ENCODE assay signal across 22 cellular contexts in genomic region chrX:130057209-130057608, GRCh38. TPM values are rescaled to one million over a fixed set of nuclear protein-coding genes. Genes with fewer than 3 reads are reported as not detected.
DNase-seq lines count a peak whose midpoint lies in the region; FAIRE-seq and TF ChIP-seq lines count a peak whose summit lies in the region.
"Had no signal": no experiment of that assay in that cellular context is flagged by ENCODE, and none has a peak within 500 bp of the region (broad histone marks: within the 10 kb centered on the region; RNA-seq: fewer than 3 reads in every experiment).

No MANE protein-coding gene starts in this region.

- H4K20me1 ChIP-seq in BLaER1 treated with 17β-estradiol and CSF1 and Interleukin-3, amounts not matched to agents 10 nM and 100 nM, result peaks cover 0 to 66% (median 16%) of the 10 kb centered on the region in 11 experiments; a peak in 14 of 22 replicates
- H4K20me1 ChIP-seq in GM23248 (ENCODE audit: insufficient read depth), result no peaks in the 10 kb centered on the region

- DNase-seq in GM23248 (peak; percentile 14), cerebellar cortex (ENCODE audit: low spot score) (peak; percentile 15), islet precursor cell (peak; percentile 54), D721Med (ENCODE audit: insufficient read length, low spot score) (no peak), RCC 7860 (ENCODE audit: low spot score) (no peak), GM10266 (ENCODE audit: extremely low spot score) (no peak), NCI-H2171 (lab: John Stamatoyannopoulos, UW) (no peak)
- DNase-seq: DMS 273 treated with DMSO at 0.1 percent for 48 hours; GF-D8; GOT3; KBM-7; MM.1S; NCI-H1048; NCI-H1417 treated with DMSO at 0.1 percent for 48 hours; NCI-H187; NCI-H510A; NCI-H748 treated with DMSO at 0.1 percent for 48 hours; NK-92 treated with Interleukin-12 subunit alpha and Interleukin-12 subunit beta, amount 100 ng/mL, for 24 hours; SIG-M5; SK-N-SH had no signal

- in situ Hi-C loops in GM23248 (cut with MboI), result loop anchor here (10.0 kb wide), 2 partner anchors 132 to 452 kb away; no protein-coding TSS in a partner anchor

- H3K27me3 ChIP-seq in BLaER1 treated with 17β-estradiol and CSF1 and Interleukin-3, amounts not matched to agents 10 nM and 100 nM, result peaks cover 60 to 85% (median 68%) of the 10 kb centered on the region in 11 experiments
- H3K27me3 ChIP-seq in GM23248 (replicated peaks; ENCODE audit: insufficient read depth), result no peaks in the 10 kb centered on the region

- WGBS in GM23248 (ENCODE audit: low coverage in 1 of 2, low lambda C conversion rate in 2 of 2, missing lambda C conversion rate in 2 of 2), 2 experiments, result 85 to 89% methylated on average over 8 to 9 of the region's 9 CpGs

- H3K36me3 ChIP-seq in BLaER1 treated with 17β-estradiol and CSF1 and Interleukin-3, amounts not matched to agents 10 nM and 100 nM, result peaks cover 6 to 41% (median 16%) of the 10 kb centered on the region in 11 experiments; a peak in 20 of 22 replicates
- no peaks in the 10 kb centered on the region for H3K36me3 ChIP-seq in GM23248 (ENCODE audit: low read depth)

- no peak overlapping the region for H3K9ac ChIP-seq in BLaER1 treated with 17β-estradiol and CSF1 and Interleukin-3, amounts not matched to agents 10 nM and 100 nM
- no peak overlapping the region for H3K9ac ChIP-seq in GM23248
- H3K9ac ChIP-seq: SK-N-SH had no signal

- H3K9me3 ChIP-seq in BLaER1 treated with 17β-estradiol and CSF1 and Interleukin-3, amounts not matched to agents 10 nM and 100 nM (replicated peaks in 1 of 11), result peaks cover 0 to 9% (median 0%) of the 10 kb centered on the region in 11 experiments; a peak in 3 of 22 replicates
- H3K9me3 ChIP-seq in GM23248 (ENCODE audit: low read depth), result no peaks in the 10 kb centered on the region
- H3K9me3 ChIP-seq: SK-N-SH had no signal

- H3K79me2 ChIP-seq in GM23248 (ENCODE audit: insufficient read depth), result no peaks in the 10 kb centered on the region

- FAIRE-seq in D721Med (lab: Jason Lieb, UNC), result no peak
- no peak for FAIRE-seq in RCC 7860 (lab: Jason Lieb, UNC)
- FAIRE-seq: A204.1 had no signal

- H3K9me2 ChIP-seq in GM23248 (ENCODE audit: insufficient read depth), result no peaks in the 10 kb centered on the region
- H3K9me2 ChIP-seq: SK-N-SH had no signal

- peaks cover 9% of the 10 kb centered on the region; the same call in 1 of the 2 replicates for H3F3A ChIP-seq in GM23248 (ENCODE audit: insufficient read depth)

- H2AFZ ChIP-seq in GM23248, result no peak overlapping the region

- H3K4me2 ChIP-seq in BLaER1 treated with 17β-estradiol and CSF1 and Interleukin-3, amounts not matched to agents 10 nM and 100 nM, result peak overlapping the region in 6 of 11 experiments; percentile 14 to 75 (median 53); a peak in 10 of 22 replicates
- H3K4me2 ChIP-seq in GM23248 (ENCODE audit: unreplicated experiment), result no peak overlapping the region
- H3K4me2 ChIP-seq: SK-N-SH had no signal

- no peak overlapping the region for H3K27ac ChIP-seq in BLaER1 treated with 17β-estradiol and CSF1 and Interleukin-3, amounts not matched to agents 10 nM and 100 nM
- H3K27ac ChIP-seq in GM23248, result no peak overlapping the region

- TF ChIP-seq CTCF in D721Med (IDR thresholded peaks at IDR 0.05; ENCODE audit: insufficient read depth, missing control alignments) (no peak), GM10266 (IDR thresholded peaks at IDR 0.05; ENCODE audit: control insufficient read depth, insufficient read depth, low read depth, missing control alignments) (no peak)

- H3K4me3 ChIP-seq in BLaER1 treated with 17β-estradiol and CSF1 and Interleukin-3, amounts not matched to agents 10 nM and 100 nM, result no peak overlapping the region
- H3K4me3 ChIP-seq in GM23248, result no peak overlapping the region

- peaks cover 27 to 73% (median 63%) of the 10 kb centered on the region in 10 experiments; a peak in 19 of 20 replicates for H3K4me1 ChIP-seq in BLaER1 treated with 17β-estradiol and CSF1 and Interleukin-3, amounts not matched to agents 10 nM and 100 nM
- H3K4me1 ChIP-seq in GM23248 (ENCODE audit: insufficient read depth), result peaks cover 8% of the 10 kb centered on the region; the same call in 1 of the 2 replicates

RNA-seq across cellular contexts. Expression of gene ELF4, which starts 53.1 kb away (rescaled TPM):
- 16.5 and 19.2 TPM in 2 replicates for total RNA-seq in GM23248 (2014; rRNA removed; shearing (Covaris generic))
- polyA plus RNA-seq in GM23248 (2016; fragmentation: Nextera tagmentation; extraction: Ambion mirVana), result 9.4 TPM in 2 replicates

Comparison
In these comparisons a context has a peak if more than half of its experiments do, and no peak if none do; other contexts are left out.
1. DNase-seq: peak in GM23248 (single experiment), cerebellar cortex (single experiment) and islet precursor cell (single experiment); none in D721Med (single experiment), RCC 7860 (single experiment), GM10266 (single experiment) and NCI-H2171 (single experiment).